Comparison of ENCODE assay signal across 1 cellular context in the genomic region with DNA sequence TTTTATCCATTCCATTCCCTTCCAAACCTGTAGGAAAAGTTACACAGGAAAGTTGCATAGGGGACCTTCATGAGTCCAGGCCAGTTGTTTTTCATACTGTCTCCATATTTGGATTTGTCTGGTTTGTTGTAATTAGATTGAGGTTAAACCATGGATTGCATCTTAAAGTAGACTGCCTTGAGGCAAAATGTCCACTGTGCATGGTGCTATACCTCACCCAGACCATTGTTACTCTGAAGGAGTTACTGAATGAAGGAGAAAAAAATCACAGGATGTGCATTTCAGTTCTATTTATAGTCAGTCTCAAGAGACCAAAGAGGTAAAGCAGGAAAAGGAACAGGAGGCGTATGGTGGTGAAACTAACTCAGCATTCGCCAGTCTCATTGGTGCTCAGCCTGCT.
TF ChIP-seq lines count a peak whose summit lies in the region.

No MANE protein-coding gene starts in this region.

TF ChIP-seq in HCT116, 20 proteins besides CTCF, POLR2A, EP300 and RAD21 (continued from another document):
- TF ChIP-seq, protein P1, sequence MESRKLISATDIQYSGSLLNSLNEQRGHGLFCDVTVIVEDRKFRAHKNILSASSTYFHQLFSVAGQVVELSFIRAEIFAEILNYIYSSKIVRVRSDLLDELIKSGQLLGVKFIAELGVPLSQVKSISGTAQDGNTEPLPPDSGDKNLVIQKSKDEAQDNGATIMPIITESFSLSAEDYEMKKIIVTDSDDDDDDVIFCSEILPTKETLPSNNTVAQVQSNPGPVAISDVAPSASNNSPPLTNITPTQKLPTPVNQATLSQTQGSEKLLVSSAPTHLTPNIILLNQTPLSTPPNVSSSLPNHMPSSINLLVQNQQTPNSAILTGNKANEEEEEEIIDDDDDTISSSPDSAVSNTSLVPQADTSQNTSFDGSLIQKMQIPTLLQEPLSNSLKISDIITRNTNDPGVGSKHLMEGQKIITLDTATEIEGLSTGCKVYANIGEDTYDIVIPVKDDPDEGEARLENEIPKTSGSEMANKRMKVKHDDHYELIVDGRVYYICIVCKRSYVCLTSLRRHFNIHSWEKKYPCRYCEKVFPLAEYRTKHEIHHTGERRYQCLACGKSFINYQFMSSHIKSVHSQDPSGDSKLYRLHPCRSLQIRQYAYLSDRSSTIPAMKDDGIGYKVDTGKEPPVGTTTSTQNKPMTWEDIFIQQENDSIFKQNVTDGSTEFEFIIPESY (IDR thresholded peaks at IDR 0.05; ENCODE audit: extremely low read depth, insufficient replicate concordance, low read length): no peak
- TF ChIP-seq CBX3 (IDR thresholded peaks at IDR 0.05; ENCODE audit: low read depth) (no peak), YY1 (IDR thresholded peaks at IDR 0.05; ENCODE audit: extremely low read depth, insufficient replicate concordance, low read depth, low read length) (no peak), ELF1 (IDR thresholded peaks at IDR 0.05; ENCODE audit: borderline replicate concordance, low read depth) (no peak), JUND (IDR thresholded peaks at IDR 0.05) (no peak), EGR1 (IDR thresholded peaks at IDR 0.05; ENCODE audit: low read depth) (no peak), EZH2phosphoT487 (IDR thresholded peaks at IDR 0.05; ENCODE audit: borderline replicate concordance) (no peak), SP1 (IDR thresholded peaks at IDR 0.05; ENCODE audit: low read depth) (no peak)
- TF ChIP-seq, protein P2, sequence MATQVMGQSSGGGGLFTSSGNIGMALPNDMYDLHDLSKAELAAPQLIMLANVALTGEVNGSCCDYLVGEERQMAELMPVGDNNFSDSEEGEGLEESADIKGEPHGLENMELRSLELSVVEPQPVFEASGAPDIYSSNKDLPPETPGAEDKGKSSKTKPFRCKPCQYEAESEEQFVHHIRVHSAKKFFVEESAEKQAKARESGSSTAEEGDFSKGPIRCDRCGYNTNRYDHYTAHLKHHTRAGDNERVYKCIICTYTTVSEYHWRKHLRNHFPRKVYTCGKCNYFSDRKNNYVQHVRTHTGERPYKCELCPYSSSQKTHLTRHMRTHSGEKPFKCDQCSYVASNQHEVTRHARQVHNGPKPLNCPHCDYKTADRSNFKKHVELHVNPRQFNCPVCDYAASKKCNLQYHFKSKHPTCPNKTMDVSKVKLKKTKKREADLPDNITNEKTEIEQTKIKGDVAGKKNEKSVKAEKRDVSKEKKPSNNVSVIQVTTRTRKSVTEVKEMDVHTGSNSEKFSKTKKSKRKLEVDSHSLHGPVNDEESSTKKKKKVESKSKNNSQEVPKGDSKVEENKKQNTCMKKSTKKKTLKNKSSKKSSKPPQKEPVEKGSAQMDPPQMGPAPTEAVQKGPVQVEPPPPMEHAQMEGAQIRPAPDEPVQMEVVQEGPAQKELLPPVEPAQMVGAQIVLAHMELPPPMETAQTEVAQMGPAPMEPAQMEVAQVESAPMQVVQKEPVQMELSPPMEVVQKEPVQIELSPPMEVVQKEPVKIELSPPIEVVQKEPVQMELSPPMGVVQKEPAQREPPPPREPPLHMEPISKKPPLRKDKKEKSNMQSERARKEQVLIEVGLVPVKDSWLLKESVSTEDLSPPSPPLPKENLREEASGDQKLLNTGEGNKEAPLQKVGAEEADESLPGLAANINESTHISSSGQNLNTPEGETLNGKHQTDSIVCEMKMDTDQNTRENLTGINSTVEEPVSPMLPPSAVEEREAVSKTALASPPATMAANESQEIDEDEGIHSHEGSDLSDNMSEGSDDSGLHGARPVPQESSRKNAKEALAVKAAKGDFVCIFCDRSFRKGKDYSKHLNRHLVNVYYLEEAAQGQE (IDR thresholded peaks at IDR 0.05; ENCODE audit: low read depth): no peak
- TF ChIP-seq, protein P3, sequence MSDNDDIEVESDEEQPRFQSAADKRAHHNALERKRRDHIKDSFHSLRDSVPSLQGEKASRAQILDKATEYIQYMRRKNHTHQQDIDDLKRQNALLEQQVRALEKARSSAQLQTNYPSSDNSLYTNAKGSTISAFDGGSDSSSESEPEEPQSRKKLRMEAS (IDR thresholded peaks at IDR 0.05): no peak
